25 cellular contexts compared by ENCODE assay signal in genomic region chr4:182418054-182418734, GRCh38.
DNase-seq lines count a peak whose midpoint lies in the region; ATAC-seq and TF ChIP-seq lines count a peak whose summit lies in the region.
"Had no signal": no experiment of that assay in that cellular context is flagged by ENCODE, and none has a peak within 500 bp of the region (broad histone marks: within the 10 kb centered on the region; RNA-seq: fewer than 3 reads in every experiment).

No MANE protein-coding gene starts in this region.

- POLR2A ChIA-PET in activated CD4-positive, alpha-beta T cell treated with anti-CD3 and anti-CD28 coated beads, Interleukin-2, amount 10 ng/mL, durations not matched to agents 7 days and 5 days (lab: Charles Lee) = no interaction called here

- H3K4me3 Mint-ChIP-seq in nephron = peak overlapping the region in 1 of 3 experiments; percentile 11
- no peak overlapping the region for H3K4me3 Mint-ChIP-seq in activated CD4-positive, alpha-beta T cell treated with anti-CD3 and anti-CD28 coated beads, Interleukin-2, amount 10 ng/mL, durations not matched to agents 7 days and 5 days
- H3K4me3 Mint-ChIP-seq: activated naive CD8-positive, alpha-beta T cell; activated T-cell treated with anti-CD3 and anti-CD28 coated beads, Interleukin-2, amount 50 U/mL, for 24 hours; CD8-positive, alpha-beta memory T cell; natural killer cell treated with Interleukin-12 subunit alpha and Interleukin-12 subunit beta and Interleukin-15 and Interleukin-18, amount 100 ng/mL, for 72 hours; stimulated activated effector memory CD8-positive, alpha-beta T cell treated with anti-CD3 and anti-CD28 coated beads, Interleukin-12 subunit alpha, Interleukin-12 subunit beta, amount 100 ng/mL, for 72 hours had no signal

- H3K9me3 Mint-ChIP-seq in nephron = peaks cover 15% of the 10 kb centered on the region
- no peaks in the 10 kb centered on the region for H3K9me3 Mint-ChIP-seq in activated CD4-positive, alpha-beta T cell treated with anti-CD3 and anti-CD28 coated beads, Interleukin-2, amount 10 ng/mL, durations not matched to agents 7 days and 5 days

- peak; percentile 85 for ATAC-seq in GM21717 (IDR thresholded peaks at IDR 0.05; ENCODE audit: unreplicated experiment)
- ATAC-seq: lower lobe of right lung; natural killer cell treated with Interleukin-12 subunit alpha and Interleukin-12 subunit beta and Interleukin-15 and Interleukin-18, amount 100 ng/mL, for 72 hours; stimulated activated effector memory CD8-positive, alpha-beta T cell treated with anti-CD3 and anti-CD28 coated beads, Interleukin-12 subunit alpha, Interleukin-12 subunit beta, amount 100 ng/mL, for 72 hours had no signal

- no peaks in the 10 kb centered on the region for H3K27me3 Mint-ChIP-seq in nephron (ENCODE audit: low read depth)
- no peaks in the 10 kb centered on the region for H3K27me3 Mint-ChIP-seq in activated CD4-positive, alpha-beta T cell treated with anti-CD3 and anti-CD28 coated beads, Interleukin-2, amount 10 ng/mL, durations not matched to agents 7 days and 5 days
- H3K27me3 Mint-ChIP-seq: activated T-cell treated with anti-CD3 and anti-CD28 coated beads, Interleukin-2, amount 50 U/mL, for 24 hours; CD8-positive, alpha-beta memory T cell had no signal

- peak overlapping the region in 2 of 3 experiments; percentile 3 to 46 for H3K27ac Mint-ChIP-seq in nephron
- H3K27ac Mint-ChIP-seq in activated CD4-positive, alpha-beta T cell treated with anti-CD3 and anti-CD28 coated beads, Interleukin-2, amount 10 ng/mL, durations not matched to agents 7 days and 5 days = no peak overlapping the region
- H3K27ac Mint-ChIP-seq: activated naive CD8-positive, alpha-beta T cell; activated T-cell treated with anti-CD3 and anti-CD28 coated beads, Interleukin-2, amount 50 U/mL, for 24 hours; CD8-positive, alpha-beta memory T cell; natural killer cell treated with Interleukin-12 subunit alpha and Interleukin-12 subunit beta and Interleukin-15 and Interleukin-18, amount 100 ng/mL, for 72 hours; stimulated activated effector memory CD8-positive, alpha-beta T cell treated with anti-CD3 and anti-CD28 coated beads, Interleukin-12 subunit alpha, Interleukin-12 subunit beta, amount 100 ng/mL, for 72 hours had no signal

- DNase-seq in GM13977 (ENCODE audit: low spot score) = peak; percentile 17
- peak; percentile 58 for DNase-seq in OCI-M1 (lab: John Stamatoyannopoulos, UW)
- no peak for DNase-seq in NCI-H1436 treated with DMSO at 0.1 percent for 48 hours (lab: John Stamatoyannopoulos, UW)
- DNase-seq in MV-4-11 (lab: John Stamatoyannopoulos, UW) = no peak
- DNase-seq in D341Med (ENCODE audit: low spot score) = no peak
- DNase-seq in activated CD4-positive, alpha-beta T cell treated with anti-CD3 and anti-CD28 coated beads, Interleukin-2, amount 10 ng/mL, durations not matched to agents 7 days and 5 days = no peak
- DNase-seq: activated effector memory CD4-positive, alpha-beta T cell treated with anti-CD3 and anti-CD28 coated beads, Interleukin-2, amount 50 U/mL, for 16 hours; activated T-cell treated with anti-CD3 and anti-CD28 coated beads, Interleukin-2, amount 50 U/mL, for 24 hours; BE2C; CD8-positive, alpha-beta memory T cell; GM23248; hypothalamus; lower lobe of right lung; NCI-H1436; NCI-H2107; NCI-H446; NCI-H748 treated with DMSO at 0.1 percent for 48 hours; RPMI8226; trophoblast cell; WERI-Rb-1 had no signal

- CTCF ChIA-PET in activated CD4-positive, alpha-beta T cell treated with anti-CD3 and anti-CD28 coated beads, Interleukin-2, amount 10 ng/mL, durations not matched to agents 7 days and 5 days (lab: Charles Lee) = no interaction called here

- TF ChIP-seq CTCF in GM13977 (IDR thresholded peaks at IDR 0.05; ENCODE audit: extremely low read depth, insufficient read depth, missing control alignments) (no peak), nephron (IDR thresholded peaks at IDR 0.05; ENCODE audit: unreplicated experiment in 3 of 3) (no peak)

- H3K36me3 Mint-ChIP-seq in nephron (ENCODE audit: low read depth) = peaks cover 20% of the 10 kb centered on the region
- H3K36me3 Mint-ChIP-seq in activated CD4-positive, alpha-beta T cell treated with anti-CD3 and anti-CD28 coated beads, Interleukin-2, amount 10 ng/mL, durations not matched to agents 7 days and 5 days (ENCODE audit: low read depth) = no peaks in the 10 kb centered on the region
- H3K36me3 Mint-ChIP-seq: activated naive CD8-positive, alpha-beta T cell; CD8-positive, alpha-beta memory T cell; natural killer cell treated with Interleukin-12 subunit alpha and Interleukin-12 subunit beta and Interleukin-15 and Interleukin-18, amount 100 ng/mL, for 72 hours; stimulated activated effector memory CD8-positive, alpha-beta T cell treated with anti-CD3 and anti-CD28 coated beads, Interleukin-12 subunit alpha, Interleukin-12 subunit beta, amount 100 ng/mL, for 72 hours had no signal

- in situ Hi-C loops in GM13977 (cut with MboI; ENCODE audit: low pct_unique_long_range_greater_than_20kb, low sequenced_read_pairs, unreplicated experiment) = no loop called here

- peaks cover 17% of the 10 kb centered on the region for H3K4me1 Mint-ChIP-seq in nephron
- H3K4me1 Mint-ChIP-seq in activated CD4-positive, alpha-beta T cell treated with anti-CD3 and anti-CD28 coated beads, Interleukin-2, amount 10 ng/mL, durations not matched to agents 7 days and 5 days = no peaks in the 10 kb centered on the region
- H3K4me1 Mint-ChIP-seq: CD8-positive, alpha-beta memory T cell; stimulated activated effector memory CD8-positive, alpha-beta T cell treated with anti-CD3 and anti-CD28 coated beads, Interleukin-12 subunit alpha, Interleukin-12 subunit beta, amount 100 ng/mL, for 72 hours had no signal

Comparison
In these comparisons a context has a peak if more than half of its experiments do, and no peak if none do; other contexts are left out.
1. DNase-seq: peak in GM13977 (single experiment) and OCI-M1 (single experiment); none in NCI-H1436 treated with DMSO at 0.1 percent for 48 hours (single experiment), MV-4-11 (single experiment), D341Med (single experiment) and activated CD4-positive, alpha-beta T cell treated with anti-CD3 and anti-CD28 coated beads, Interleukin-2, amount 10 ng/mL, durations not matched to agents 7 days and 5 days (single experiment).